ENCODE assay signal across 8 cellular contexts in genomic region chr22:50137277-50137676, GRCh38. TPM values are rescaled to one million over a fixed set of nuclear protein-coding genes. Genes with fewer than 3 reads are reported as not detected.
"Had no signal": no experiment of that assay in that cellular context is flagged by ENCODE, and none has a peak within 500 bp of the region (broad histone marks: within the 10 kb centered on the region; RNA-seq: fewer than 3 reads in every experiment).

No MANE protein-coding gene starts in this region.

RNA-seq across cellular contexts. Expression of gene PANX2, which starts 33.3 kb away (rescaled TPM):
- total RNA-seq: OCI-LY7, RPMI7951, SJCRH30 had no signal

RNA-seq across cellular contexts. Expression of gene MOV10L1, which starts 47.5 kb away (rescaled TPM):
- total RNA-seq: PC-9, Right ventricle myocardium inferior, Right ventricle myocardium superior, RPMI7951, SJCRH30 had no signal

RNA-seq across cellular contexts. Expression of gene MLC1, which starts 52.1 kb away (rescaled TPM):
- total RNA-seq: PC-9, Peyer's patch, RPMI7951, SK-MEL-5 had no signal
